ENCODE assay signal across 31 cellular contexts in genomic region chr10:21962362-21962761, GRCh38.
"Had no signal": no experiment of that assay in that cellular context is flagged by ENCODE, and none has a peak within 500 bp of the region (broad histone marks: within the 10 kb centered on the region; RNA-seq: fewer than 3 reads in every experiment).

No MANE protein-coding gene starts in this region.

- H3K4me2 ChIP-seq: KMS-11, PC-9 had no signal

- H3K4me3 ChIP-seq: MG63, PC-9, SJCRH30, SK-N-MC had no signal

- H3K9ac ChIP-seq: KMS-11 had no signal

- H3K27ac ChIP-seq: KMS-11, PC-9, RWPE1, SJCRH30, SK-N-MC had no signal

- DNase-seq: Karpas-422, MG63, NCI-H1048, NCI-H1092 treated with DMSO at 0.1 percent for 48 hours, NCI-H1105 treated with DMSO at 0.1 percent for 48 hours, NCI-H1417, NCI-H1436, NCI-H1694, NCI-H187, NCI-H1930, NCI-H2029 treated with DMSO at 0.1 percent for 48 hours, NCI-H2081 treated with DMSO at 0.1 percent for 48 hours, NCI-H2107, NCI-H2171, NCI-H446 treated with DMSO at 0.1 percent for 48 hours, NCI-H510A, NCI-H524, NCI-H526, NCI-H69, NCI-H748 treated with DMSO at 0.1 percent for 48 hours, NCI-H82, PC-9, SHP77, SIG-M5, SJCRH30 had no signal

- H3K9me3 ChIP-seq: MG63 had no signal

- H3K36me3 ChIP-seq: MG63, SJCRH30 had no signal

- H3K4me1 ChIP-seq: SJCRH30 had no signal

- H2AFZ ChIP-seq: PC-9 had no signal

- H3K27me3 ChIP-seq: MG63, SJCRH30 had no signal

- ATAC-seq: Panc1, Right ventricle myocardium inferior, SK-N-SH treated with all-trans-retinoic acid at 6 μM for 48 hours had no signal
